In the genomic region with DNA sequence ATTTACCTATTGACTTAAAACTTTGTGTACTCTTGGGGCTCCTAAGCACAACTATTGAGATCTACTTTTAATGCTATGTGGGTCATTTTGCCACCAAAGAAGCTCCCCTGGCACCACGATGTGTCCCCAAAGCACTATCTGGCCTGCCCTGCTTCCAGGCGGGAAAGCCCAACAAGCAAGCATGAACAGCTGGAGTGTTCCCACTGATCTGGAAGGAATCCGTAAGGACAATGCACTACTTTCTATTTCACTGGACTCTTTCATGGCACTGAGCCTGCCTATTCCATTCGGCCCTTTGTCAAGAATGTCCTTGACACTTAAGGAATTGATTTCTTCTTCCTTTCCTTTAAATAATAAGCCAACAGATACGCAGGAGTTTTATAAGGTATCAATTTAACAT, we compare ENCODE assay signal across 31 cellular contexts. TPM values are rescaled to one million over a fixed set of nuclear protein-coding genes. Genes with fewer than 3 reads are reported as not detected.
"Had no signal": no experiment of that assay in that cellular context is flagged by ENCODE, and none has a peak within 500 bp of the region (broad histone marks: within the 10 kb centered on the region; RNA-seq: fewer than 3 reads in every experiment).

No MANE protein-coding gene starts in this region.

- H2AFZ ChIP-seq: hepatocyte had no signal

- H3K27me3 ChIP-seq: brain microvascular endothelial cell, hepatocyte, left lung, sigmoid colon, upper lobe of left lung had no signal

- H3K36me3 ChIP-seq: brain microvascular endothelial cell, left lung, sigmoid colon, upper lobe of left lung had no signal

- H3K36me3 Mint-ChIP-seq: activated naive CD8-positive, alpha-beta T cell treated with anti-CD3 and anti-CD28 coated beads for 36 hours; immature natural killer cell; mesothelial cell of epicardium; naive thymus-derived CD8-positive, alpha-beta T cell; stimulated activated naive B cell treated with anti-CD40 and anti-IgM and Interleukin-4, amounts not matched to agents 10 μg/mL and 1 μg/mL and 100 μg/mL, for 72 hours; WTC11 had no signal

- H3K27me3 Mint-ChIP-seq: activated naive CD8-positive, alpha-beta T cell treated with anti-CD3 and anti-CD28 coated beads for 36 hours; naive thymus-derived CD8-positive, alpha-beta T cell; stimulated activated naive B cell treated with anti-CD40 and anti-IgM and Interleukin-4, amounts not matched to agents 10 μg/mL and 1 μg/mL and 100 μg/mL, for 72 hours had no signal

- ATAC-seq: activated T-cell treated with anti-CD3 and anti-CD28 coated beads, Interleukin-2, amount 50 U/mL, for 4 hours; left lung; naive thymus-derived CD8-positive, alpha-beta T cell; stimulated activated naive B cell treated with anti-CD40 and anti-IgM and Interleukin-4, amounts not matched to agents 10 μg/mL and 1 μg/mL and 100 μg/mL, for 72 hours; WTC11 had no signal

- H3K4me3 ChIP-seq: hepatocyte, left lung, lung, sigmoid colon, smooth muscle cell, upper lobe of left lung had no signal

- H3K4me3 Mint-ChIP-seq: activated naive CD8-positive, alpha-beta T cell treated with anti-CD3 and anti-CD28 coated beads for 36 hours; activated T-cell treated with anti-CD3 and anti-CD28 coated beads, Interleukin-2, amount 50 U/mL, for 4 hours; immature natural killer cell; mesothelial cell of epicardium; naive thymus-derived CD8-positive, alpha-beta T cell; stimulated activated naive B cell treated with anti-CD40 and anti-IgM and Interleukin-4, amounts not matched to agents 10 μg/mL and 1 μg/mL and 100 μg/mL, for 72 hours; T-helper 1 cell treated with Interleukin-12 subunit alpha and Interleukin-12 subunit beta and Interleukin-4 antibody, amounts not matched to agents 30 μg/mL and 1 μg/mL, for 36 hours; WTC11 had no signal

- H3K4me1 Mint-ChIP-seq: activated naive CD8-positive, alpha-beta T cell treated with anti-CD3 and anti-CD28 coated beads for 36 hours; immature natural killer cell; mesothelial cell of epicardium; naive thymus-derived CD8-positive, alpha-beta T cell; stimulated activated naive B cell treated with anti-CD40 and anti-IgM and Interleukin-4, amounts not matched to agents 10 μg/mL and 1 μg/mL and 100 μg/mL, for 72 hours had no signal

- H3K4me2 ChIP-seq: hepatocyte, smooth muscle cell had no signal

- H3K79me2 ChIP-seq: hepatocyte had no signal

- H3K9me3 ChIP-seq: left lung, sigmoid colon, upper lobe of left lung had no signal

- H3K9me3 Mint-ChIP-seq: activated naive CD8-positive, alpha-beta T cell treated with anti-CD3 and anti-CD28 coated beads for 36 hours; activated T-cell treated with anti-CD3 and anti-CD28 coated beads, Interleukin-2, amount 50 U/mL, for 4 hours; activated T-helper 2 cell treated with anti-CD3 and anti-CD28 coated beads, Interferon-gamma antibody, Interleukin-2, Interleukin-4, amounts not matched to agents 10 μg/mL and 5 μg/mL and 100 μg/mL, durations not matched to agents 14 hours and 24 hours and 36 hours; immature natural killer cell; naive thymus-derived CD8-positive, alpha-beta T cell; stimulated activated naive B cell treated with anti-CD40 and anti-IgM and Interleukin-4, amounts not matched to agents 10 μg/mL and 1 μg/mL and 100 μg/mL, for 72 hours; T-helper 1 cell treated with Interleukin-12 subunit alpha and Interleukin-12 subunit beta and Interleukin-4 antibody, amounts not matched to agents 30 μg/mL and 1 μg/mL, for 36 hours; WTC11 had no signal

- H3K4me1 ChIP-seq: left lung, sigmoid colon, upper lobe of left lung had no signal

- DNase-seq: activated CD8-positive, alpha-beta memory T cell treated with anti-CD3 and anti-CD28 coated beads for 24 hours; activated CD8-positive, alpha-beta memory T cell treated with anti-CD3 and anti-CD28 coated beads, Interleukin-2, amount 50 U/mL, for 48 hours; activated naive CD4-positive, alpha-beta T cell treated with Interleukin-2 at 50 U/mL for 16 hours; activated naive CD8-positive, alpha-beta T cell treated with anti-CD3 and anti-CD28 coated beads for 36 hours; activated T-cell treated with anti-CD3 and anti-CD28 coated beads, Interleukin-2, amount 50 U/mL, for 4 hours; amniotic stem cell; brain microvascular endothelial cell; dermis blood vessel endothelial cell; effector CD8-positive, alpha-beta T cell; erythroblast; foreskin melanocyte; glutamatergic neuron; immature natural killer cell; kidney glomerular epithelial cell; left lung; naive thymus-derived CD8-positive, alpha-beta T cell; sigmoid colon; stimulated activated CD4-positive, alpha-beta T cell treated with anti-CD3 and anti-CD28 coated beads, Interleukin-15, amount 100 ng/mL, for 24 hours; stimulated activated CD4-positive, alpha-beta T cell treated with anti-CD3 and anti-CD28 coated beads, Interleukin-2, amount 100 ng/mL, for 48 hours; stimulated activated CD8-positive, alpha-beta memory T cell treated with anti-CD3 and anti-CD28 coated beads, Interleukin-4, amount 100 ng/mL, for 48 hours; stimulated activated naive B cell treated with anti-CD40 and anti-IgM and Interleukin-4, amounts not matched to agents 10 μg/mL and 1 μg/mL and 100 μg/mL, for 72 hours; T1000; upper lobe of left lung had no signal

- H3K27ac ChIP-seq: brain microvascular endothelial cell, hepatocyte, left lung, sigmoid colon, upper lobe of left lung had no signal

- H3K27ac Mint-ChIP-seq: activated naive CD8-positive, alpha-beta T cell treated with anti-CD3 and anti-CD28 coated beads for 36 hours; activated T-helper 2 cell treated with anti-CD3 and anti-CD28 coated beads, Interferon-gamma antibody, Interleukin-2, Interleukin-4, amounts not matched to agents 10 μg/mL and 5 μg/mL and 100 μg/mL, durations not matched to agents 14 hours and 24 hours and 36 hours; immature natural killer cell; mesothelial cell of epicardium; naive thymus-derived CD8-positive, alpha-beta T cell; stimulated activated naive B cell treated with anti-CD40 and anti-IgM and Interleukin-4, amounts not matched to agents 10 μg/mL and 1 μg/mL and 100 μg/mL, for 72 hours; T-helper 1 cell treated with Interleukin-12 subunit alpha and Interleukin-12 subunit beta and Interleukin-4 antibody, amounts not matched to agents 30 μg/mL and 1 μg/mL, for 36 hours; WTC11 had no signal

RNA-seq across cellular contexts. Expression of gene GRIA3, which starts 38.8 kb away (rescaled TPM):
- total RNA-seq: activated naive CD8-positive, alpha-beta T cell treated with anti-CD3 and anti-CD28 coated beads for 36 hours; activated T-cell treated with anti-CD3 and anti-CD28 coated beads, Interleukin-2, amount 50 U/mL, for 4 hours; activated T-helper 2 cell treated with anti-CD3 and anti-CD28 coated beads, Interferon-gamma antibody, Interleukin-2, Interleukin-4, amounts not matched to agents 10 μg/mL and 5 μg/mL and 100 μg/mL, durations not matched to agents 14 hours and 24 hours and 36 hours; naive thymus-derived CD8-positive, alpha-beta T cell; osteocyte had no signal
- polyA plus RNA-seq: immature natural killer cell; naive thymus-derived CD8-positive, alpha-beta T cell had no signal
